ENCODE assay signal across 9 cellular contexts in the genomic region with DNA sequence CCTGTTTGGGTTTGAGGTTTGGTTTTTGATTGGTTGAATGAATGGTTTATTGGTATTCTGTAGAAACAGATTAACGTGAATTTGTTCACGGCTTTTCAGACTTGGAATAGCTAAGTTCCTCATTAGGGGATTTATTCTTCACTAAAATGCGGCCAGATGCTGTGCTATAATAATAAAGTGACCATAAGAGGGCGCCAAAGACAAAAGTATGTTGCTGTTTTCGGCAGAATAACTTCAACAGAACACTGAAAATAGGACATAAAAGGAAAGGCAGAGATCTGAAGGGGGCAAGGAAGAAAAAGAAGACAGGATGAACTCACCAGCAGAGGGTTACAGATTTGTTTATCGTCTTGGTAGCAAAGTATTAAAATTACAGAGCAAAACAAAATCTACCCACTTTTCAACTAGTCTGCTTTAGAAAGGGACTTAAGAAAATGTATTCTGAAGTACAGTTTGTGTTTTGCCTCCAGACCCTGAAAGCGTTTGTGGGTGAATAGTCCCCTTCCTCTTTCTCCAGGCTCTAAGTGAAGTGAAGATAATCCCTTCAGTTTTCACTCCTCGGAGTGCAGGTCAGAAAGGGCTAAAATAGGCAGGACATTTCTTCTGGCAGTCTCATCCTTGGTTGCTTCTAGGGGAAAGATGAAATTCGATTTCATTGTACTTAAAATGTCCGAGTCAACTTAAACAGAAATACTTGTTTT.
A peak's percentile ranks its signal among the peaks of the same experiment; 100 is the strongest.
DNase-seq lines count a peak whose midpoint lies in the region; ATAC-seq and TF ChIP-seq lines count a peak whose summit lies in the region.
"Had no signal": no experiment of that assay in that cellular context is flagged by ENCODE, and none has a peak within 500 bp of the region (broad histone marks: within the 10 kb centered on the region; RNA-seq: fewer than 3 reads in every experiment).

No MANE protein-coding gene starts in this region.

- CTCF ChIA-PET in activated naive CD4-positive, alpha-beta T cell treated with anti-CD3 and anti-CD28 coated beads for 36 hours (lab: Charles Lee), result interaction anchor here (0.5 to 4.2 kb wide), 21 partner anchors 9 to 947 kb away, joined by 3 to 16 read pairs (median 3); no protein-coding TSS in a partner anchor

- H3K27me3 ChIP-seq in adipocyte (replicated peaks; ENCODE audit: control insufficient read depth, insufficient read depth, low read length), result peaks cover 31% of the 10 kb centered on the region
- H3K27me3 ChIP-seq in left ventricle myocardium inferior (ENCODE audit: low read depth), result peaks cover 47% of the 10 kb centered on the region

- H3K4me3 ChIP-seq in adipocyte (ENCODE audit: low read length) (peak overlapping the region; percentile 25), left ventricle myocardium inferior (no peak overlapping the region), retinal pigment epithelial cell (ENCODE audit: low read length) (no peak overlapping the region)

- DNase-seq in activated naive CD4-positive, alpha-beta T cell treated with anti-CD3 and anti-CD28 coated beads for 36 hours, result peak; percentile 25
- DNase-seq in activated naive CD4-positive, alpha-beta T cell treated with anti-CD3 and anti-CD28 coated beads, Interleukin-2, amount 50 U/mL, for 16 hours, result no peak
- DNase-seq in NCI-H345 (lab: John Stamatoyannopoulos, UW), result peak; percentile 54
- peak; percentile 92 for DNase-seq in adipocyte (ENCODE audit: low read depth)
- DNase-seq in left ventricle myocardium inferior, result no peak
- peak; percentile 8 for DNase-seq in retinal pigment epithelial cell (ENCODE audit: low read depth)
- DNase-seq in NK-92 (lab: John Stamatoyannopoulos, UW; ENCODE audit: unreplicated experiment), result no peak

- no peak overlapping the region for H3K27ac Mint-ChIP-seq in activated naive CD4-positive, alpha-beta T cell treated with anti-CD3 and anti-CD28 coated beads for 36 hours

- H3K4me1 Mint-ChIP-seq in activated naive CD4-positive, alpha-beta T cell treated with anti-CD3 and anti-CD28 coated beads for 36 hours (ENCODE audit: low read depth), result no peaks in the 10 kb centered on the region

- no peaks in the 10 kb centered on the region for H3K9me3 Mint-ChIP-seq in activated naive CD4-positive, alpha-beta T cell treated with anti-CD3 and anti-CD28 coated beads for 36 hours

- H3K9me3 ChIP-seq in adipocyte (ENCODE audit: control insufficient read depth, low read length), result peaks cover under 1% of the 10 kb centered on the region
- H3K9me3 ChIP-seq in left ventricle myocardium inferior (replicated peaks), result peaks cover 3% of the 10 kb centered on the region

- H3K4me1 ChIP-seq in adipocyte (ENCODE audit: control insufficient read depth, insufficient read depth, low read length) (peaks cover 9% of the 10 kb centered on the region), left ventricle myocardium inferior (peaks cover 9% of the 10 kb centered on the region)

- TF ChIP-seq CTCF in left ventricle myocardium inferior (IDR thresholded peaks at IDR 0.05; ENCODE audit: borderline replicate concordance) (peak; percentile 74), retinal pigment epithelial cell (conservative IDR thresholded peaks at IDR 0.05; ENCODE audit: low read depth, low read length) (peak; percentile 63)

- peaks cover 11% of the 10 kb centered on the region for H3K27me3 Mint-ChIP-seq in activated naive CD4-positive, alpha-beta T cell treated with anti-CD3 and anti-CD28 coated beads for 36 hours (ENCODE audit: low read depth)

- intact Hi-C loops in activated naive CD4-positive, alpha-beta T cell treated with anti-CD3 and anti-CD28 coated beads for 36 hours (cut with micrococcal nuclease), result loop anchor here (1.0 to 10.0 kb wide), 7 partner anchors 59 to 1012 kb away; partner anchors contain the start of gene DZIP1L
- intact Hi-C loops in left ventricle myocardium inferior (cut with micrococcal nuclease), result loop anchor here (10.0 kb wide), 2 partner anchors 839 to 949 kb away; no protein-coding TSS in a partner anchor

- no peaks in the 10 kb centered on the region for H3K36me3 Mint-ChIP-seq in activated naive CD4-positive, alpha-beta T cell treated with anti-CD3 and anti-CD28 coated beads for 36 hours (ENCODE audit: low read depth)

- no peak overlapping the region for H3K27ac ChIP-seq in left ventricle myocardium inferior (replicated peaks)
- H3K27ac ChIP-seq: epithelial cell of prostate had no signal

- H3K9ac ChIP-seq in adipocyte (ENCODE audit: low read length), result peak overlapping the region; percentile 36

- H3K4me3 Mint-ChIP-seq in activated naive CD4-positive, alpha-beta T cell treated with anti-CD3 and anti-CD28 coated beads for 36 hours, result no peak overlapping the region

- H3K36me3 ChIP-seq in adipocyte (ENCODE audit: control insufficient read depth, insufficient read depth, low read length, severe bottlenecking) (no peaks in the 10 kb centered on the region), left ventricle myocardium inferior (no peaks in the 10 kb centered on the region)

- peak; percentile 57 for ATAC-seq in HG03095 (IDR thresholded peaks at IDR 0.05; ENCODE audit: unreplicated experiment)

Comparison
In these comparisons a context has a peak if more than half of its experiments do, and no peak if none do; other contexts are left out.
1. DNase-seq: peak in activated naive CD4-positive, alpha-beta T cell treated with anti-CD3 and anti-CD28 coated beads for 36 hours (single experiment), NCI-H345 (single experiment), adipocyte (single experiment) and retinal pigment epithelial cell (single experiment); none in activated naive CD4-positive, alpha-beta T cell treated with anti-CD3 and anti-CD28 coated beads, Interleukin-2, amount 50 U/mL, for 16 hours (single experiment), left ventricle myocardium inferior (single experiment) and NK-92 (single experiment).